Comparison of ENCODE assay signal across 10 cellular contexts in the genomic region with DNA sequence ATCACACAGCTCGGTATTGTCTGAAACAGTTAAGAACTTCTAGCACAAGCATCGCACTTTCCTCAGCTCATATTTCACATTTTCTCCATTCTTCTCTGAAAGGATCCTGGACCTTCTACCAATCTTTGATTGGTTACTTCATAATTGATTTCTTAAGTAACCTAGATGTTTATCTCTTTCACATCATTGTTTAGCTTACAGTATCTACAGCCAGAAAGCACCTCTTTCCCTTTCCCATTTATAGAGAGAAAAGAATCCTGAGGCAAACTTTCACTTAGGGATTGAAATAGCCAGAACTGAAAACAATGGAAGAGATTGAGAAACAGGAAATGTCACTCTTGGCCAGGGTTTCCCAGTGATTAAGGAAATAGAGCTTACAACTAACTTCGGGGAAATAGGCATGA. TPM values are rescaled to one million over a fixed set of nuclear protein-coding genes. Genes with fewer than 3 reads are reported as not detected.
DNase-seq lines count a peak whose midpoint lies in the region; ATAC-seq, FAIRE-seq and TF ChIP-seq lines count a peak whose summit lies in the region.
"Had no signal": no experiment of that assay in that cellular context is flagged by ENCODE, and none has a peak within 500 bp of the region (broad histone marks: within the 10 kb centered on the region; RNA-seq: fewer than 3 reads in every experiment).

No MANE protein-coding gene starts in this region.

- intact Hi-C loops in activated CD4-positive, alpha-beta T cell treated with anti-CD3 and anti-CD28 coated beads, Interleukin-2, amount 10 ng/mL, durations not matched to agents 24 days and 14 days (cut with micrococcal nuclease), result no loop called here
- intact Hi-C loops in kidney (cut with DNase I), result no loop called here

- H3K4me1 ChIP-seq in ACC112 (ENCODE audit: control insufficient read depth, insufficient read depth, low read length, unreplicated experiment), result peaks cover 25% of the 10 kb centered on the region
- peaks cover 62% of the 10 kb centered on the region for H3K4me1 ChIP-seq in adipocyte (ENCODE audit: control insufficient read depth, insufficient read depth, low read length)
- peaks cover 25% of the 10 kb centered on the region for H3K4me1 ChIP-seq in osteoblast (ENCODE audit: insufficient read depth, low read length)
- no peaks in the 10 kb centered on the region for H3K4me1 ChIP-seq in kidney (ENCODE audit: control insufficient read depth in 1 of 2, insufficient read depth in 1 of 2, low read depth in 1 of 2, low read length in 2 of 2)

- H4K20me1 ChIP-seq in osteoblast (ENCODE audit: insufficient read depth, low read length), result no peaks in the 10 kb centered on the region

- H3K4me3 ChIP-seq in ACC112 (ENCODE audit: low read depth, low read length), result peak overlapping the region; percentile 60
- H3K4me3 ChIP-seq in adipocyte (ENCODE audit: low read length), result peak overlapping the region; percentile 78
- H3K4me3 ChIP-seq in fibroblast of villous mesenchyme (ENCODE audit: low read depth, low read length), result no peak overlapping the region
- peak overlapping the region; percentile 56 for H3K4me3 ChIP-seq in osteoblast (ENCODE audit: insufficient read depth, low read length)
- no peak overlapping the region for H3K4me3 ChIP-seq in kidney (ENCODE audit: low read length in 2 of 2)

- H3K36me3 ChIP-seq in ACC112 (ENCODE audit: insufficient read depth, low read length) (no peaks in the 10 kb centered on the region), adipocyte (ENCODE audit: control insufficient read depth, insufficient read depth, low read length, severe bottlenecking) (no peaks in the 10 kb centered on the region), osteoblast (ENCODE audit: insufficient read depth, low read length) (no peaks in the 10 kb centered on the region), kidney (ENCODE audit: control insufficient read depth in 1 of 2, insufficient read depth in 2 of 2, low read length in 2 of 2) (no peaks in the 10 kb centered on the region)

- DNase-seq in adipocyte (ENCODE audit: low read depth) (peak; percentile 84), fibroblast of villous mesenchyme (ENCODE audit: low read depth) (peak; percentile 44), osteoblast (ENCODE audit: insufficient read length, low spot score, missing footprints) (no peak), activated gamma-delta T cell treated with Interleukin-2 at 50 U/mL for 16 hours (no peak), kidney (no peak)
- DNase-seq in activated CD4-positive, alpha-beta T cell treated with anti-CD3 and anti-CD28 coated beads, Interleukin-2, amount 10 ng/mL, durations not matched to agents 24 days and 14 days, result no peak
- DNase-seq: MM.1S; stimulated activated CD4-positive, alpha-beta T cell treated with anti-CD3 and anti-CD28 coated beads, Interleukin-1b, Interleukin-23, amount 100 ng/mL, for 48 hours had no signal

- H3K79me2 ChIP-seq in ACC112 (ENCODE audit: control insufficient read depth, insufficient read depth, low read length, unreplicated experiment), result no peaks in the 10 kb centered on the region
- H3K79me2 ChIP-seq in osteoblast (ENCODE audit: insufficient read depth, low read length), result no peaks in the 10 kb centered on the region

- H3K9ac ChIP-seq in adipocyte (ENCODE audit: low read length) (peak overlapping the region; percentile 69), kidney (ENCODE audit: low read length in 2 of 2) (no peak overlapping the region)

- no peak for FAIRE-seq in kidney (lab: Jason Lieb, UNC)

- TF ChIP-seq CTCF in fibroblast of villous mesenchyme (IDR thresholded peaks at IDR 0.05; ENCODE audit: insufficient read depth, low read depth, low read length) (no peak), osteoblast (IDR thresholded peaks at IDR 0.05; ENCODE audit: extremely low read depth, low read depth, low read length) (no peak), kidney (IDR thresholded peaks at IDR 0.05; ENCODE audit: borderline replicate concordance, extremely low read depth, insufficient read depth) (no peak)

- H3K27ac Mint-ChIP-seq in activated CD4-positive, alpha-beta T cell treated with anti-CD3 and anti-CD28 coated beads, Interleukin-2, amount 10 ng/mL, durations not matched to agents 24 days and 14 days, result no peak overlapping the region

- H3K27ac ChIP-seq in ACC112 (ENCODE audit: low read depth, low read length) (peak overlapping the region; percentile 75), osteoblast (ENCODE audit: low read depth, low read length) (peak overlapping the region; percentile 45), kidney (ENCODE audit: low read depth in 2 of 2, low read length in 2 of 2) (no peak overlapping the region)

- H3K4me1 Mint-ChIP-seq in activated CD4-positive, alpha-beta T cell treated with anti-CD3 and anti-CD28 coated beads, Interleukin-2, amount 10 ng/mL, durations not matched to agents 24 days and 14 days, result no peaks in the 10 kb centered on the region

- H3K36me3 Mint-ChIP-seq in activated CD4-positive, alpha-beta T cell treated with anti-CD3 and anti-CD28 coated beads, Interleukin-2, amount 10 ng/mL, durations not matched to agents 24 days and 14 days (ENCODE audit: low read depth), result no peaks in the 10 kb centered on the region

- H3K9me3 ChIP-seq in adipocyte (ENCODE audit: control insufficient read depth, low read length) (no peaks in the 10 kb centered on the region), osteoblast (ENCODE audit: low read depth, low read length) (no peaks in the 10 kb centered on the region), kidney (ENCODE audit: control insufficient read depth in 1 of 2, low read length in 2 of 2) (no peaks in the 10 kb centered on the region)

- H3K9me3 Mint-ChIP-seq in activated CD4-positive, alpha-beta T cell treated with anti-CD3 and anti-CD28 coated beads, Interleukin-2, amount 10 ng/mL, durations not matched to agents 24 days and 14 days, result no peaks in the 10 kb centered on the region

- peaks cover 23% of the 10 kb centered on the region for H3K27me3 Mint-ChIP-seq in activated CD4-positive, alpha-beta T cell treated with anti-CD3 and anti-CD28 coated beads, Interleukin-2, amount 10 ng/mL, durations not matched to agents 24 days and 14 days

- no peak for ATAC-seq in HG03045 (IDR thresholded peaks at IDR 0.05; ENCODE audit: unreplicated experiment)

- H3K4me3 Mint-ChIP-seq in activated CD4-positive, alpha-beta T cell treated with anti-CD3 and anti-CD28 coated beads, Interleukin-2, amount 10 ng/mL, durations not matched to agents 24 days and 14 days, result no peak overlapping the region

- H3K4me2 ChIP-seq in osteoblast (ENCODE audit: insufficient read depth, low read length), result peak overlapping the region; percentile 76

- H3K27me3 ChIP-seq in ACC112 (ENCODE audit: insufficient read depth, low read length) (no peaks in the 10 kb centered on the region), adipocyte (replicated peaks; ENCODE audit: control insufficient read depth, insufficient read depth, low read length) (no peaks in the 10 kb centered on the region), osteoblast (ENCODE audit: insufficient read depth, low read length) (peaks cover 3% of the 10 kb centered on the region)

- H2AFZ ChIP-seq in ACC112 (ENCODE audit: low read length, unreplicated experiment), result peak overlapping the region; percentile 83
- peak overlapping the region; percentile 67 for H2AFZ ChIP-seq in osteoblast (ENCODE audit: low read length)

RNA-seq across cellular contexts. Expression of a gene that starts 2.5 kb away (rescaled TPM):
- total RNA-seq in fibroblast of villous mesenchyme (1.3 and 7.3 TPM in 2 replicates), osteoblast (under 0.01 TPM in 1 of 2 replicates, not detected in the other), kidney (22.7 TPM)
- total RNA-seq in activated CD4-positive, alpha-beta T cell treated with anti-CD3 and anti-CD28 coated beads, Interleukin-2, amount 10 ng/mL, durations not matched to agents 24 days and 14 days, result not detected in 2 replicates
- 3.7 TPM for polyA plus RNA-seq in kidney (ENCODE audit: insufficient read depth, low read depth, low replicate concordance)

Comparison
In these comparisons a context has a peak if more than half of its experiments do, and no peak if none do; other contexts are left out.
1. H3K27ac ChIP-seq: peak in ACC112 (single experiment) and osteoblast (single experiment); none in kidney (0 of 2).
2. H3K4me3 ChIP-seq: peak in ACC112 (single experiment), adipocyte (single experiment) and osteoblast (single experiment); none in fibroblast of villous mesenchyme (single experiment) and kidney (0 of 2).
3. DNase-seq: peak in adipocyte (single experiment) and fibroblast of villous mesenchyme (single experiment); none in osteoblast (single experiment), activated CD4-positive, alpha-beta T cell treated with anti-CD3 and anti-CD28 coated beads, Interleukin-2, amount 10 ng/mL, durations not matched to agents 24 days and 14 days (single experiment), activated gamma-delta T cell treated with Interleukin-2 at 50 U/mL for 16 hours (single experiment) and kidney (single experiment).